In the genomic region with DNA sequence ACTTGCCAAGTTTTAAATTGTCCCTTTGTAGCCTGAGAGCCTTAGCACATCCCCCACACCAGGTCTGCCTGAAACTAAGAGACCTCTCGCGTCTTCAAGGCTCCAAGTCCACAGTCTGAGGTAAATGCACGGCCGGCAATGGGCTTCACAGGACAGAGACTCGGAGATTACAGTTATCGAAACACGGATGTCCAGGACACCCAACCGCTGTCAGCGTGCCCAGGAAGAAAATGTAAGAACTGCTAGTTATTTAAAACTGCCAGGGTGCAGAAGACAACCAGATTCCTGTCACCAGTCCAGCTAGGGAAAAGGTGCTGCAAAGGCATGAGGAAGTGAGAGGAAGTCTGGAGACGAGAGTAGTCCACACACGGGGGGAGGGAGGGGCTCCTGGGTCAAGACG, we compare ENCODE assay signal across 9 cellular contexts. TPM values are rescaled to one million over a fixed set of nuclear protein-coding genes. Genes with fewer than 3 reads are reported as not detected.
DNase-seq lines count a peak whose midpoint lies in the region; ATAC-seq, FAIRE-seq and TF ChIP-seq lines count a peak whose summit lies in the region.
"Had no signal": no experiment of that assay in that cellular context is flagged by ENCODE, and none has a peak within 500 bp of the region (broad histone marks: within the 10 kb centered on the region; RNA-seq: fewer than 3 reads in every experiment).

No MANE protein-coding gene starts in this region.

- H3K9me3 ChIP-seq in MG63 = no peaks in the 10 kb centered on the region
- no peaks in the 10 kb centered on the region for H3K9me3 ChIP-seq in neuronal stem cell (replicated peaks in 1 of 2; ENCODE audit: control insufficient read depth in 2 of 2, insufficient read depth in 1 of 2, low read depth in 1 of 2, low read length in 2 of 2)

- no peak for FAIRE-seq in urothelium cell line (lab: Jason Lieb, UNC)

- peak overlapping the region; percentile 66 to 77 for H3K4me3 Mint-ChIP-seq in CD14-positive monocyte

- no peak overlapping the region for H3K9ac ChIP-seq in neuronal stem cell (ENCODE audit: low read depth, low read length, poor library complexity)

- H3K27me3 Mint-ChIP-seq in CD14-positive monocyte (ENCODE audit: low read depth in 3 of 3) = no peaks in the 10 kb centered on the region

- no peak overlapping the region for H2BK15ac ChIP-seq in neuronal stem cell (ENCODE audit: low read length)

- H3K4ac ChIP-seq in neuronal stem cell (ENCODE audit: low read length) = no peak overlapping the region

- H2AK5ac ChIP-seq in neuronal stem cell (ENCODE audit: low read depth, low read length) = no peak overlapping the region

- H2BK5ac ChIP-seq in neuronal stem cell (ENCODE audit: low read length) = no peak overlapping the region

- H3K27ac Mint-ChIP-seq in CD14-positive monocyte = peak overlapping the region in 1 of 7 donors; percentile 60

- intact Hi-C loops in CD14-positive monocyte (cut with micrococcal nuclease) (no loop called here), Right ventricle myocardium superior (cut with DNase I) (no loop called here)

- H3K4me2 ChIP-seq in neuronal stem cell (ENCODE audit: insufficient read depth, low read length, poor library complexity, severe bottlenecking) = no peak overlapping the region

- H3K79me1 ChIP-seq in neuronal stem cell (ENCODE audit: low read depth, low read length) = peaks cover under 1% of the 10 kb centered on the region

- no peak overlapping the region for H3K23ac ChIP-seq in neuronal stem cell (ENCODE audit: low read depth, low read length, poor library complexity)

- H4K8ac ChIP-seq in neuronal stem cell (ENCODE audit: low read depth, low read length) = no peak overlapping the region

- TF ChIP-seq CTCF in CD14-positive monocyte (IDR thresholded peaks at IDR 0.05) = no peak
- no peak for TF ChIP-seq CTCF in GM13976 (IDR thresholded peaks at IDR 0.05; ENCODE audit: borderline replicate concordance, control extremely low read depth, extremely low read depth, insufficient read depth, missing control alignments)

- H3K27me3 ChIP-seq in MG63 (no peaks in the 10 kb centered on the region), neuronal stem cell (ENCODE audit: control insufficient read depth in 3 of 3, insufficient read depth in 3 of 3, low read depth in 1 of 3, low read length in 3 of 3) (no peaks in the 10 kb centered on the region)

- ATAC-seq in Right ventricle myocardium superior (ENCODE audit: poor library complexity) = peak; percentile 69
- no peak for ATAC-seq in HG03025 (IDR thresholded peaks at IDR 0.05; ENCODE audit: low FRiP score, unreplicated experiment)
- ATAC-seq in HG02840 (IDR thresholded peaks at IDR 0.05; ENCODE audit: low FRiP score, unreplicated experiment) = no peak

- H3K36me3 ChIP-seq in MG63 (no peaks in the 10 kb centered on the region), neuronal stem cell (replicated peaks in 1 of 2; ENCODE audit: control insufficient read depth in 2 of 2, insufficient read depth in 2 of 2, low read length in 2 of 2) (peaks cover 0 to 2% of the 10 kb centered on the region in 2 donors)

- H3K14ac ChIP-seq in neuronal stem cell (ENCODE audit: low read length) = no peak overlapping the region

- no peaks in the 10 kb centered on the region for H3K9me3 Mint-ChIP-seq in CD14-positive monocyte

- H3K4me1 ChIP-seq in neuronal stem cell (ENCODE audit: control insufficient read depth in 2 of 2, insufficient read depth in 1 of 2, low read depth in 1 of 2, low read length in 2 of 2) = peaks cover 8 to 10% of the 10 kb centered on the region in 2 donors

- H2BK120ac ChIP-seq in neuronal stem cell (ENCODE audit: low read depth, low read length) = no peak overlapping the region

- in situ Hi-C loops in GM13976 (cut with MboI; ENCODE audit: low sequenced_read_pairs, unreplicated experiment) = no loop called here

- no peak overlapping the region for H2BK12ac ChIP-seq in neuronal stem cell (ENCODE audit: low read length)

- no peak overlapping the region for H3K27ac ChIP-seq in neuronal stem cell (replicated peaks; ENCODE audit: low read length)

- no peak overlapping the region for H4K91ac ChIP-seq in neuronal stem cell (ENCODE audit: low read depth, low read length, poor library complexity)

- DNase-seq in CD14-positive monocyte (ENCODE audit: low spot score) (no peak), MG63 (no peak), Right ventricle myocardium superior (peak; percentile 53), neuronal stem cell (ENCODE audit: low spot score) (no peak), urothelium cell line (ENCODE audit: low spot score) (no peak), GM13976 (ENCODE audit: low spot score) (no peak)
- DNase-seq: activated effector memory CD4-positive, alpha-beta T cell treated with anti-CD3 and anti-CD28 coated beads, Interleukin-2, amount 50 U/mL, for 16 hours had no signal

- peaks cover 9% of the 10 kb centered on the region for H3K4me1 Mint-ChIP-seq in CD14-positive monocyte

- no peak overlapping the region for H3K18ac ChIP-seq in neuronal stem cell (ENCODE audit: low read length)

- H2AFZ ChIP-seq in neuronal stem cell (ENCODE audit: low read length) = peak overlapping the region; percentile 12

- peak overlapping the region; percentile 22; the same call in 1 of the 2 replicates for H3K4me3 ChIP-seq in MG63
- H3K4me3 ChIP-seq in neuronal stem cell (ENCODE audit: low read length in 2 of 2) = no peak overlapping the region

- H3K36me3 Mint-ChIP-seq in CD14-positive monocyte = no peaks in the 10 kb centered on the region

- WGBS in neuronal stem cell (ENCODE audit: extremely low coverage in 2 of 2, insufficient read length in 2 of 2, insufficient replicate concordance in 1 of 2), 2 donors = no CpG with 5 or more reads among the region's 12 CpGs

RNA-seq across cellular contexts. Expression of a gene that starts 28.9 kb away (rescaled TPM):
- polyA plus RNA-seq in CD14-positive monocyte = not detected
- 0.86 and 2.1 TPM in 2 replicates for total RNA-seq in MG63 (2014; rRNA removed; shearing (Covaris generic); ENCODE audit: low replicate concordance)
- total RNA-seq in Right ventricle myocardium superior = 13.0 TPM
- polyA plus RNA-seq in neuronal stem cell (2013, experiment 1 of 2) = 6.5 TPM
- 7.5 TPM for polyA plus RNA-seq in neuronal stem cell (2013, experiment 2 of 2)
